Comparison of ENCODE assay signal across 9 cellular contexts in the genomic region with DNA sequence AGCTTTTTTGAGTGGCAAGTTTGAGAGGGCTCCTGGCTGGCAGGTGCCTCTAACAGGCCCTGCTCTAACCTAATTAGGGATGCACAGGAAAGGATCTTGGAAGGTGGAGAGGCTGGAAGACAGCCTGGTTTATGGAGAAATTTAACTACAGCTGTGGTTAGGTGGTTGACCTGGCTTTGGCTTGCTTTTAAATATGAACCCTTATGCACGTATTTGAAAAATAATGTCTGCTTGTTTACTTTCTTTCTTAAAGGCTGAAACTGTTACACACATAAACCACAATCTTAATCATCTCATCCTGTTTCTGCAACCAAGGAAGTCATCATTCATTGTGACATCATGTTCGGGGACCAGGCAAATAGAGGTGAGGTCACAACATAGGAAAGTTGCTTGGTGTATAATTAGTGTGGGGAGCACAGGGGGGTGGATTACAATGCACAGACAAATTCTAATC. TPM values are rescaled to one million over a fixed set of nuclear protein-coding genes. Genes with fewer than 3 reads are reported as not detected.
DNase-seq lines count a peak whose midpoint lies in the region; ATAC-seq, FAIRE-seq and TF ChIP-seq lines count a peak whose summit lies in the region.
"Had no signal": no experiment of that assay in that cellular context is flagged by ENCODE, and none has a peak within 500 bp of the region (broad histone marks: within the 10 kb centered on the region; RNA-seq: fewer than 3 reads in every experiment).

No MANE protein-coding gene starts in this region.

- peaks cover 66% of the 10 kb centered on the region for H3K4me1 Mint-ChIP-seq in CD4-positive, alpha-beta T cell (ENCODE audit: low read depth)
- peaks cover 50% of the 10 kb centered on the region for H3K4me1 Mint-ChIP-seq in activated B cell treated with CpG ODN at 0.5 μM for 24 hours

- no peak overlapping the region; the same call in 1 of the 2 replicates for H3K56ac ChIP-seq in IMR-90 (ENCODE audit: extremely low read depth, insufficient read depth, low read length)

- no peak overlapping the region for H2AK5ac ChIP-seq in IMR-90 (ENCODE audit: low read depth, low read length)

- H4K8ac ChIP-seq in IMR-90 (ENCODE audit: low read depth in 2 of 2, low read length in 2 of 2) = no peak overlapping the region

- H3K4me1 ChIP-seq in IMR-90 (ENCODE audit: control insufficient read depth, insufficient read depth, low read length) (peaks cover 14% of the 10 kb centered on the region), small intestine (ENCODE audit: control insufficient read depth in 2 of 2, insufficient read depth in 1 of 2, low read depth in 1 of 2, low read length in 1 of 2) (no peaks in the 10 kb centered on the region), suprapubic skin (no peaks in the 10 kb centered on the region)

- POLR2A ChIA-PET in CD4-positive, alpha-beta T cell (lab: Charles Lee) = interaction anchor here (0.6 to 8.4 kb wide), 12 partner anchors 9 to 608 kb away, joined by 3 to 150 read pairs (median 6); a partner anchor contains a TSS
- POLR2A ChIA-PET in IMR-90 (lab: Charles Lee; ENCODE audit: unreplicated experiment) = interaction anchor here (1.0 kb wide), 1 partner anchor 22 kb away, joined by 3 read pairs; no protein-coding TSS in a partner anchor
- POLR2A ChIA-PET in activated B cell treated with CpG ODN at 0.5 μM for 24 hours (lab: Charles Lee) = interaction anchor here (0.5 to 2.3 kb wide), 7 partner anchors 12 to 200 kb away, joined by 3 to 13 read pairs (median 3); a partner anchor contains a TSS

- no peak overlapping the region for H2AFZ ChIP-seq in IMR-90 (replicated peaks; ENCODE audit: low read length, poor library complexity)

- H3K4ac ChIP-seq in IMR-90 (ENCODE audit: low read depth, low read length) = no peak overlapping the region; the same call in 1 of the 2 replicates

- peaks cover 27% of the 10 kb centered on the region for H3K9me1 ChIP-seq in IMR-90 (ENCODE audit: insufficient read depth, low read length)

- no peak overlapping the region for H3K18ac ChIP-seq in IMR-90 (ENCODE audit: low read depth, low read length)

- peaks cover 52 to 90% of the 10 kb centered on the region in 2 experiments for H3K79me1 ChIP-seq in IMR-90 (ENCODE audit: low read depth in 1 of 2, low read length in 2 of 2)

- H3K4me3 ChIP-seq in IMR-90 (ENCODE audit: insufficient read depth, low read depth, low read length) (no peak overlapping the region), small intestine (ENCODE audit: low read depth in 1 of 2, low read length in 2 of 2) (no peak overlapping the region), suprapubic skin (no peak overlapping the region)

- TF ChIP-seq POLR2A in IMR-90 (IDR thresholded peaks at IDR 0.05; ENCODE audit: low read depth, low read length) (no peak), suprapubic skin (IDR thresholded peaks at IDR 0.05) (no peak)

- peak; percentile 91 for ATAC-seq in CD4-positive, alpha-beta T cell (ENCODE audit: poor library complexity)
- ATAC-seq in IMR-90 (ENCODE audit: low read depth) (peak; percentile 67), activated B cell treated with CpG ODN at 0.5 μM for 24 hours (ENCODE audit: low read depth) (peak; percentile 72), esophagus mucosa (peak; percentile 67), GM18502 (IDR thresholded peaks at IDR 0.05; ENCODE audit: poor library complexity, unreplicated experiment) (no peak)

- WGBS in IMR-90 (ENCODE audit: extremely low coverage in 2 of 2, insufficient read length in 1 of 2), 2 experiments = no CpG with 5 or more reads among the region's 2 CpGs
- WGBS in small intestine, 3 donors = 38 to 61% (median 43%) methylated on average over 2 of the region's 2 CpGs
- 25% methylated on average over 2 of the region's 2 CpGs for whole genome bisulfite sequencing in suprapubic skin

- no peaks in the 10 kb centered on the region for H3K27me3 ChIP-seq in CD4-positive, alpha-beta T cell (ENCODE audit: control insufficient read depth, insufficient read depth, low read length)
- H3K27me3 ChIP-seq in IMR-90 (ENCODE audit: control insufficient read depth, insufficient read depth, low read length) (no peaks in the 10 kb centered on the region), small intestine (ENCODE audit: control insufficient read depth in 2 of 2, insufficient read depth in 2 of 2, low read length in 2 of 2) (no peaks in the 10 kb centered on the region), suprapubic skin (no peaks in the 10 kb centered on the region)

- intact Hi-C loops in CD4-positive, alpha-beta T cell (cut with DNase I, micrococcal nuclease) = loop anchor here (1.0 to 5.0 kb wide), 2 partner anchors 23 to 199 kb away; a partner anchor contains a TSS
- intact Hi-C loops in IMR-90 (cut with micrococcal nuclease) (no loop called here), activated B cell treated with CpG ODN at 0.5 μM for 24 hours (cut with micrococcal nuclease) (loop anchor here (2.0 kb wide), 1 partner anchor 23 kb away; no protein-coding TSS in a partner anchor)

- peak overlapping the region; percentile 92 for H3K27ac ChIP-seq in CD4-positive, alpha-beta T cell (ENCODE audit: low read depth, low read length)
- no peak overlapping the region for H3K27ac ChIP-seq in IMR-90 (ENCODE audit: insufficient read depth, low read length)
- H3K27ac ChIP-seq in small intestine (ENCODE audit: low read depth in 1 of 2, low read length in 1 of 2) = peak overlapping the region; percentile 67 to 69
- no peak overlapping the region for H3K27ac ChIP-seq in suprapubic skin

- peaks cover 24% of the 10 kb centered on the region for H3K36me3 ChIP-seq in IMR-90 (ENCODE audit: control insufficient read depth, insufficient read depth, low read length)
- H3K36me3 ChIP-seq in small intestine (ENCODE audit: control insufficient read depth in 2 of 2, insufficient read depth in 2 of 2, low read length in 2 of 2) = peaks cover 11 to 23% of the 10 kb centered on the region in 2 donors
- peaks cover 40% of the 10 kb centered on the region for H3K36me3 ChIP-seq in suprapubic skin

- H3K36me3 Mint-ChIP-seq in CD4-positive, alpha-beta T cell (ENCODE audit: low read depth) = peaks cover 84% of the 10 kb centered on the region
- peaks cover 75% of the 10 kb centered on the region for H3K36me3 Mint-ChIP-seq in activated B cell treated with CpG ODN at 0.5 μM for 24 hours (ENCODE audit: low read depth)

- DNase-seq in CD4-positive, alpha-beta T cell = peak in 8 of 10 experiments; percentile 20 to 59 (median 26)
- DNase-seq in IMR-90 (peak; percentile 92), activated B cell treated with CpG ODN at 0.5 μM for 24 hours (no peak), small intestine (peak; percentile 66), germinal center (ENCODE audit: low spot score) (no peak), suprapubic skin (ENCODE audit: low spot score in 2 of 2) (no peak)

- no peak overlapping the region for H2BK120ac ChIP-seq in IMR-90 (ENCODE audit: low read depth, low read length)

- no peak for TF ChIP-seq CTCF in CD4-positive, alpha-beta T cell (IDR thresholded peaks at IDR 0.05)
- TF ChIP-seq CTCF in IMR-90 (conservative IDR thresholded peaks at IDR 0.05; ENCODE audit: low read depth, low read length) (no peak), activated B cell treated with CpG ODN at 0.5 μM for 24 hours (IDR thresholded peaks at IDR 0.05) (no peak), suprapubic skin (IDR thresholded peaks at IDR 0.05) (no peak)

- TF ChIP-seq EP300 in suprapubic skin (IDR thresholded peaks at IDR 0.05) = no peak

- no peak overlapping the region for H2AK9ac ChIP-seq in IMR-90 (replicated peaks; ENCODE audit: low read depth, low read length, poor library complexity)

- TF ChIP-seq RAD21 in IMR-90 (IDR thresholded peaks at IDR 0.05; ENCODE audit: low read length) = no peak

- H3K14ac ChIP-seq in IMR-90 (replicated peaks; ENCODE audit: low read depth, low read length) = peak overlapping the region; percentile 22; the same call in 1 of the 2 replicates

- H3K9me3 ChIP-seq in CD4-positive, alpha-beta T cell (ENCODE audit: control insufficient read depth, low read length) = no peaks in the 10 kb centered on the region
- peaks cover 8% of the 10 kb centered on the region for H3K9me3 ChIP-seq in IMR-90 (ENCODE audit: control insufficient read depth, insufficient read depth, low read length)
- no peaks in the 10 kb centered on the region for H3K9me3 ChIP-seq in small intestine (ENCODE audit: control insufficient read depth, low read depth)
- H3K9me3 ChIP-seq in suprapubic skin = no peaks in the 10 kb centered on the region

- H3K9ac ChIP-seq in IMR-90 (ENCODE audit: low read depth, low read length) = no peak overlapping the region

- H3K23ac ChIP-seq in IMR-90 (ENCODE audit: low read depth, low read length) = no peak overlapping the region

- no peaks in the 10 kb centered on the region for H3K9me3 Mint-ChIP-seq in CD4-positive, alpha-beta T cell
- H3K9me3 Mint-ChIP-seq in activated B cell treated with CpG ODN at 0.5 μM for 24 hours = no peaks in the 10 kb centered on the region

- peak overlapping the region; percentile 43 for H3K4me3 Mint-ChIP-seq in CD4-positive, alpha-beta T cell
- H3K4me3 Mint-ChIP-seq in activated B cell treated with CpG ODN at 0.5 μM for 24 hours = peak overlapping the region; percentile 13

- no peak overlapping the region for H2BK15ac ChIP-seq in IMR-90 (ENCODE audit: low read depth, low read length)

- H2BK5ac ChIP-seq in IMR-90 (ENCODE audit: low read depth, low read length, poor library complexity, severe bottlenecking) = peak overlapping the region; percentile 26

- H3K4me2 ChIP-seq in IMR-90 (ENCODE audit: low read depth, low read length) = peak overlapping the region; percentile 37

- dilution Hi-C loops in IMR-90 (cut with HindIII; ENCODE audit: low sequenced_read_pairs, unreplicated experiment) = no loop called here

- H2BK20ac ChIP-seq in IMR-90 (ENCODE audit: low read depth, low read length) = no peak overlapping the region

- CTCF ChIA-PET in CD4-positive, alpha-beta T cell (lab: Charles Lee) = interaction anchor here (1.5 to 3.3 kb wide), 6 partner anchors 10 to 199 kb away, joined by 4 to 20 read pairs (median 12); a partner anchor contains a TSS
- CTCF ChIA-PET in IMR-90 (lab: Yijun Ruan, JAX) = interaction anchor here (0.5 kb wide), 1 partner anchor 27 kb away, joined by 3 read pairs; no protein-coding TSS in a partner anchor
- CTCF ChIA-PET in activated B cell treated with CpG ODN at 0.5 μM for 24 hours (lab: Charles Lee) = interaction anchor here (2.1 to 2.6 kb wide), 2 partner anchors 163 to 199 kb away, joined by 5 to 10 read pairs; a partner anchor contains a TSS

- no peak overlapping the region for H4K5ac ChIP-seq in IMR-90 (ENCODE audit: low read depth, low read length)

- in situ Hi-C loops in IMR-90 (cut with MboI; ENCODE audit: low sequenced_read_pairs) = no loop called here

- H4K20me1 ChIP-seq in IMR-90 (ENCODE audit: insufficient read depth, low read length) = peaks cover 84% of the 10 kb centered on the region

- no peak for FAIRE-seq in small intestine (lab: Jason Lieb, UNC)
- FAIRE-seq: islet of Langerhans had no signal

- peak overlapping the region; percentile 98 for H3K27ac Mint-ChIP-seq in CD4-positive, alpha-beta T cell
- peak overlapping the region; percentile 65 for H3K27ac Mint-ChIP-seq in activated B cell treated with CpG ODN at 0.5 μM for 24 hours

- BruUV-seq in IMR-90 (replicated peaks; lab: Mats Ljungman, UMichigan) = no TSS peak

- no peak overlapping the region for H4K91ac ChIP-seq in IMR-90 (ENCODE audit: insufficient read depth, low read depth, low read length)

- no peaks in the 10 kb centered on the region for H3K27me3 Mint-ChIP-seq in CD4-positive, alpha-beta T cell
- no peaks in the 10 kb centered on the region for H3K27me3 Mint-ChIP-seq in activated B cell treated with CpG ODN at 0.5 μM for 24 hours

RNA-seq across cellular contexts. Expression of a gene that starts 23.1 kb away (rescaled TPM):
- 10 to 100 TPM; 33.5 to 34.3 TPM for total RNA-seq in CD4-positive, alpha-beta T cell
- total RNA-seq in IMR-90 (2012; rRNA removed) (2.7 and 2.8 TPM in 2 replicates), activated B cell treated with CpG ODN at 0.5 μM for 24 hours (32.0 and 39.6 TPM in 2 replicates), esophagus mucosa (10.0 TPM), suprapubic skin (10 to 100 TPM; 15.1 to 26.8 (median 20.2) TPM)
- polyA plus RNA-seq in IMR-90 (2012; rRNA removed) (3.9 and 4.1 TPM in 2 replicates), small intestine (10 to 100 TPM in 1 of 3 donors, 1 to 10 TPM in 2; 7.3 to 11.3 (median 7.6) TPM)
- polyA plus RNA-seq in IMR-90 (2012; cell fraction: cytosol; rRNA removed) = 3.7 and 5.3 TPM in 2 replicates
- 3.0 and 3.2 TPM in 2 replicates for polyA plus RNA-seq in IMR-90 (2012; cell fraction: nucleus; rRNA removed; ENCODE audit: low replicate concordance)

RNA-seq across cellular contexts. Expression of a gene that starts 25.4 kb away (rescaled TPM):
- total RNA-seq in CD4-positive, alpha-beta T cell = 100 to 1,000 TPM; 232 to 247 TPM
- total RNA-seq in IMR-90 (2012; rRNA removed) (25.6 and 26.7 TPM in 2 replicates), activated B cell treated with CpG ODN at 0.5 μM for 24 hours (89.2 and 96.5 TPM in 2 replicates), esophagus mucosa (14.2 TPM), suprapubic skin (10 to 100 TPM; 24.4 to 80.9 (median 35.4) TPM)
- polyA plus RNA-seq in IMR-90 (2012; rRNA removed) (24.4 and 28.9 TPM in 2 replicates), small intestine (10 to 100 TPM in 2 of 3 donors, 1 to 10 TPM in 1; 6.5 to 15.2 (median 15.0) TPM)
- 27.1 and 31.6 TPM in 2 replicates for polyA plus RNA-seq in IMR-90 (2012; cell fraction: cytosol; rRNA removed)
- polyA plus RNA-seq in IMR-90 (2012; cell fraction: nucleus; rRNA removed; ENCODE audit: low replicate concordance) = 46.7 and 79.8 TPM in 2 replicates

RNA-seq across cellular contexts. Expression of a gene that starts 28.4 kb away (rescaled TPM):
- total RNA-seq in CD4-positive, alpha-beta T cell = 10 to 100 TPM; 79.7 to 85.1 TPM
- total RNA-seq in IMR-90 (2012; rRNA removed) = 19.7 and 31.1 TPM in 2 replicates
- 60.1 and 67.9 TPM in 2 replicates for polyA plus RNA-seq in IMR-90 (2012; rRNA removed)
- polyA plus RNA-seq in IMR-90 (2012; cell fraction: cytosol; rRNA removed) = 52.9 and 71.4 TPM in 2 replicates
- polyA plus RNA-seq in IMR-90 (2012; cell fraction: nucleus; rRNA removed; ENCODE audit: low replicate concordance) = 61.2 and 61.8 TPM in 2 replicates
- 303 and 321 TPM in 2 replicates for total RNA-seq in activated B cell treated with CpG ODN at 0.5 μM for 24 hours
- total RNA-seq in esophagus mucosa = 111 TPM
- polyA plus RNA-seq in small intestine = 10 to 100 TPM; 19.9 to 48.7 (median 24.9) TPM
- total RNA-seq in suprapubic skin = 10 to 100 TPM; 41.7 to 57.5 (median 52.3) TPM

Comparison
In these comparisons a context has a peak if more than half of its experiments do, and no peak if none do; other contexts are left out.
1. DNase-seq: peak in CD4-positive, alpha-beta T cell (8 of 10), IMR-90 (single experiment) and small intestine (single experiment); none in activated B cell treated with CpG ODN at 0.5 μM for 24 hours (single experiment), germinal center (single experiment) and suprapubic skin (0 of 2).
2. H3K27ac ChIP-seq: peak in CD4-positive, alpha-beta T cell (single experiment) and small intestine (2 of 2); none in IMR-90 (single experiment) and suprapubic skin (single experiment).